ENCODE assay signal across 1 cellular context in genomic region chr18:35962320-35962719, GRCh38.
TF ChIP-seq lines count a peak whose summit lies in the region.

No MANE protein-coding gene starts in this region.

TF ChIP-seq in HepG2, 621 proteins besides CTCF, POLR2A, EP300 and RAD21 (continued from another document and continues in another):
- peak; percentile 53; the same call in 1 of the 2 replicates for TF ChIP-seq PAXIP1 (CRISPR knock-in tag; conservative IDR thresholded peaks at IDR 0.05)
- TF ChIP-seq TCF7 (IDR thresholded peaks at IDR 0.05; ENCODE audit: low read depth): no peak
- TF ChIP-seq NFE2L2 (IDR thresholded peaks at IDR 0.05; ENCODE audit: low read length): no peak
- TF ChIP-seq MED13 (CRISPR knock-in tag; IDR thresholded peaks at IDR 0.05): no peak
- 0 out of 2 replicates have a peak, but pooled peaks have one; percentile 24 for TF ChIP-seq HNF1B (CRISPR knock-in tag; IDR thresholded peaks at IDR 0.05)
- TF ChIP-seq SOX13 (IDR thresholded peaks at IDR 0.05): no peak
- TF ChIP-seq SOX13 (CRISPR knock-in tag; conservative IDR thresholded peaks at IDR 0.05 in 1 of 2, IDR thresholded peaks at IDR 0.05 in 1 of 2): peak in 1 of 2 experiments; percentile 63; a peak in 1 of 4 replicates
- no peak for TF ChIP-seq ZSCAN30 (CRISPR knock-in tag; IDR thresholded peaks at IDR 0.05)
- TF ChIP-seq HOMEZ (CRISPR knock-in tag; IDR thresholded peaks at IDR 0.05; ENCODE audit: low read depth): 0 out of 2 replicates have a peak, but pooled peaks have one; percentile 6
- TF ChIP-seq FOXA3 (CRISPR knock-in tag; IDR thresholded peaks at IDR 0.05): 0 out of 2 replicates have a peak, but pooled peaks have one; percentile 30
- no peak for TF ChIP-seq RFX5 (IDR thresholded peaks at IDR 0.05; ENCODE audit: low read depth, low read length)
- TF ChIP-seq ZNF564 (CRISPR knock-in tag; IDR thresholded peaks at IDR 0.05): no peak
- no peak for TF ChIP-seq ZNF558 (CRISPR knock-in tag; IDR thresholded peaks at IDR 0.05; ENCODE audit: borderline replicate concordance)
- TF ChIP-seq RNF2 (conservative IDR thresholded peaks at IDR 0.05; ENCODE audit: low read depth): no peak
- TF ChIP-seq GATAD2A (CRISPR knock-in tag; IDR thresholded peaks at IDR 0.05): 0 out of 2 replicates have a peak, but pooled peaks have one; percentile 29
- TF ChIP-seq LRRFIP1 (CRISPR knock-in tag; conservative IDR thresholded peaks at IDR 0.05): no peak
- no peak for TF ChIP-seq FLYWCH1 (CRISPR knock-in tag; IDR thresholded peaks at IDR 0.05)
- TF ChIP-seq MNT (IDR thresholded peaks at IDR 0.05): no peak
- TF ChIP-seq NCOA2 (CRISPR knock-in tag; IDR thresholded peaks at IDR 0.05): no peak
- no peak for TF ChIP-seq MLX (CRISPR knock-in tag; IDR thresholded peaks at IDR 0.05)
- TF ChIP-seq NR0B2 (CRISPR knock-in tag; IDR thresholded peaks at IDR 0.05): no peak
- no peak for TF ChIP-seq NKX3-1 (CRISPR knock-in tag; IDR thresholded peaks at IDR 0.05)
- no peak for TF ChIP-seq ZMAT3 (CRISPR knock-in tag; conservative IDR thresholded peaks at IDR 0.05)
- TF ChIP-seq SOX5 (CRISPR knock-in tag; IDR thresholded peaks at IDR 0.05; ENCODE audit: borderline replicate concordance): peak; percentile 77; the same call in 1 of the 2 replicates
- no peak for TF ChIP-seq ZBTB43 (CRISPR knock-in tag; conservative IDR thresholded peaks at IDR 0.05)
- no peak for TF ChIP-seq CBX5 (CRISPR knock-in tag; IDR thresholded peaks at IDR 0.05; ENCODE audit: borderline replicate concordance)
- TF ChIP-seq ATF2 (CRISPR knock-in tag; IDR thresholded peaks at IDR 0.05): no peak
- TF ChIP-seq SAFB2 (CRISPR knock-in tag; IDR thresholded peaks at IDR 0.05; ENCODE audit: borderline replicate concordance, low read depth): no peak
- TF ChIP-seq ZC3H4 (CRISPR knock-in tag; IDR thresholded peaks at IDR 0.05; ENCODE audit: borderline replicate concordance): no peak
- 0 out of 2 replicates have a peak, but pooled peaks have one; percentile 27 for TF ChIP-seq SP5 (CRISPR knock-in tag; IDR thresholded peaks at IDR 0.05; ENCODE audit: borderline replicate concordance, low read depth)
- no peak for TF ChIP-seq ZBTB26 (CRISPR knock-in tag; IDR thresholded peaks at IDR 0.05; ENCODE audit: borderline replicate concordance)
- TF ChIP-seq SOX6 (IDR thresholded peaks at IDR 0.05): no peak
- peak; percentile 47; the same call in 1 of the 2 replicates for TF ChIP-seq SOX6 (CRISPR knock-in tag; IDR thresholded peaks at IDR 0.05)
- no peak for TF ChIP-seq ZNF720 (CRISPR knock-in tag; IDR thresholded peaks at IDR 0.05)
- no peak for TF ChIP-seq ZNF605 (CRISPR knock-in tag; IDR thresholded peaks at IDR 0.05)
- no peak for TF ChIP-seq NR2F6 (IDR thresholded peaks at IDR 0.05)
- TF ChIP-seq NR2F6 (CRISPR knock-in tag; IDR thresholded peaks at IDR 0.05): no peak
- TF ChIP-seq HOXA9 (CRISPR knock-in tag; IDR thresholded peaks at IDR 0.05; ENCODE audit: borderline replicate concordance): no peak
- no peak for TF ChIP-seq NFATC3 (CRISPR knock-in tag; IDR thresholded peaks at IDR 0.05)
- TF ChIP-seq MYC (CRISPR knock-in tag; IDR thresholded peaks at IDR 0.05; ENCODE audit: borderline replicate concordance): no peak
- TF ChIP-seq ZNF180 (CRISPR knock-in tag; IDR thresholded peaks at IDR 0.05; ENCODE audit: borderline replicate concordance, low read depth): no peak
- no peak for TF ChIP-seq ZBTB8A (CRISPR knock-in tag; IDR thresholded peaks at IDR 0.05; ENCODE audit: borderline replicate concordance, low read depth)
- no peak for TF ChIP-seq ZFY (CRISPR knock-in tag; IDR thresholded peaks at IDR 0.05)
- no peak for TF ChIP-seq HDAC1 (CRISPR knock-in tag; IDR thresholded peaks at IDR 0.05)
- TF ChIP-seq ZNF83 (CRISPR knock-in tag; IDR thresholded peaks at IDR 0.05; ENCODE audit: borderline replicate concordance): no peak
- no peak for TF ChIP-seq HDAC2 (CRISPR knock-in tag; IDR thresholded peaks at IDR 0.05)
- TF ChIP-seq CEBPB (IDR thresholded peaks at IDR 0.05; ENCODE audit: borderline replicate concordance, low read depth, low read length): no peak
- no peak for TF ChIP-seq TP53 (CRISPR knock-in tag; conservative IDR thresholded peaks at IDR 0.05)
- TF ChIP-seq ZFP62 (CRISPR knock-in tag; IDR thresholded peaks at IDR 0.05): no peak
- no peak for TF ChIP-seq MTA1 (CRISPR knock-in tag; IDR thresholded peaks at IDR 0.05; ENCODE audit: borderline replicate concordance)
- TF ChIP-seq TOPORS (CRISPR knock-in tag; IDR thresholded peaks at IDR 0.05): no peak
- TF ChIP-seq ZNF3 (CRISPR knock-in tag; IDR thresholded peaks at IDR 0.05): no peak
- TF ChIP-seq SPEN (CRISPR knock-in tag; IDR thresholded peaks at IDR 0.05; ENCODE audit: low read depth): no peak
- TF ChIP-seq CCAR2 (optimal IDR thresholded peaks at IDR 0.05; ENCODE audit: low read depth, low read length): no peak
- TF ChIP-seq PHF8 (CRISPR knock-in tag; IDR thresholded peaks at IDR 0.05): no peak
- TF ChIP-seq ZFP82 (CRISPR knock-in tag; IDR thresholded peaks at IDR 0.05; ENCODE audit: borderline replicate concordance): no peak
- TF ChIP-seq NR2F2 (IDR thresholded peaks at IDR 0.05; ENCODE audit: borderline replicate concordance, low read depth): no peak
